20 cellular contexts compared by ENCODE assay signal in the genomic region with DNA sequence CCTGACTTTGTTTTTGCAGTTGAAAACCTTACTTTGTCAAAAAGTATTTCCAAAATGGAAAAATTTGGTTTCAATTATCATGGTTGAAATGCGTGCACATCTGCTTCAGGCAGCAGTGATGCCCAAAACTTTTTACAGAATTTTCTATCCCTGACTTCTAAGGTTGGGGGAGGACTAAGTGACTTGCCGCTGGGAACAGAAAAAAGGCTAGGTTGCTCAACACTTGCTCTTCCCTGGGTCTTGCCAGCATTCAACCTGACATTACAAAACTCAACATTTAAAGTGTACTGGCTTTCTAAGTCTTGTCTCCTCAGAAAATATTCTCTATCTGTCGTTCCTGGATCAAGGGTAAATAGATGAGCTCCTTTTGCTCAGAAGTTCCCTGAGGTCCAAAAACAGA. TPM values are rescaled to one million over a fixed set of nuclear protein-coding genes. Genes with fewer than 3 reads are reported as not detected.
A peak's percentile ranks its signal among the peaks of the same experiment; 100 is the strongest.
DNase-seq lines count a peak whose midpoint lies in the region; ATAC-seq and TF ChIP-seq lines count a peak whose summit lies in the region.
"Had no signal": no experiment of that assay in that cellular context is flagged by ENCODE, and none has a peak within 500 bp of the region (broad histone marks: within the 10 kb centered on the region; RNA-seq: fewer than 3 reads in every experiment).

No MANE protein-coding gene starts in this region.

- H3K79me2 ChIP-seq in Loucy (ENCODE audit: insufficient read depth, low read length), result peaks cover 58% of the 10 kb centered on the region

- TF ChIP-seq POLR2A in thyroid gland (IDR thresholded peaks at IDR 0.05), result no peak

- WGBS in thyroid gland, 2 donors, result 80 to 87% methylated on average over 3 of the region's 3 CpGs
- WGBS in aorta, 2 donors, result 91 to 93% methylated on average over 3 of the region's 3 CpGs

- DNase-seq in SIG-M5 treated with dmso at 0.1 percent for 504 hours (lab: John Stamatoyannopoulos, UW; ENCODE audit: unreplicated experiment), result peak; percentile 9
- no peak for DNase-seq in SIG-M5 (lab: John Stamatoyannopoulos, UW)
- DNase-seq in fibroblast of gingiva (ENCODE audit: low read depth), result peak; percentile 76
- DNase-seq in thyroid gland, result no peak
- DNase-seq in NCI-H446 (lab: John Stamatoyannopoulos, UW), result no peak
- no peak for DNase-seq in aorta
- DNase-seq: 8988T; AML-193; DMS153; EL; Kasumi-1; MV-4-11; NCI-H1417 treated with DMSO at 0.1 percent for 48 hours; NCI-H1930; NCI-H69; NK-92 treated with Interleukin-12 subunit alpha and Interleukin-12 subunit beta, amount 100 ng/mL, for 24 hours; SHP77 treated with DMSO at 0.1 percent for 48 hours had no signal

- intact Hi-C loops in thyroid gland (cut with DNase I) (no loop called here), aorta (cut with DNase I) (no loop called here)

- H4K20me1 ChIP-seq in Loucy (ENCODE audit: insufficient read depth, low read length, poor library complexity, severe bottlenecking), result no peaks in the 10 kb centered on the region

- peak overlapping the region in 2 of 3 donors; percentile 32 to 60 for H3K27ac ChIP-seq in thyroid gland
- H3K27ac ChIP-seq in aorta (ENCODE audit: low read depth in 1 of 2, low read length in 2 of 2), result no peak overlapping the region

- peaks cover 61% of the 10 kb centered on the region for H3K4me1 ChIP-seq in Loucy (ENCODE audit: insufficient read depth, low read length, poor library complexity, severe bottlenecking)
- H3K4me1 ChIP-seq in thyroid gland, result peaks cover 35 to 55% of the 10 kb centered on the region in 2 donors
- peaks cover 7 to 11% of the 10 kb centered on the region in 2 donors for H3K4me1 ChIP-seq in aorta (ENCODE audit: control insufficient read depth in 1 of 2, insufficient read depth in 2 of 2, low read length in 2 of 2)

- H3K36me3 ChIP-seq in Loucy (ENCODE audit: insufficient read depth, low read length), result no peaks in the 10 kb centered on the region
- H3K36me3 ChIP-seq in thyroid gland, result no peaks in the 10 kb centered on the region
- peaks cover 0 to 2% of the 10 kb centered on the region in 2 donors for H3K36me3 ChIP-seq in aorta (ENCODE audit: control insufficient read depth in 1 of 2, insufficient read depth in 2 of 2, low read length in 1 of 2)

- H3K27me3 ChIP-seq in Loucy (ENCODE audit: insufficient read depth, low read length, poor library complexity, severe bottlenecking) (no peaks in the 10 kb centered on the region), thyroid gland (no peaks in the 10 kb centered on the region), aorta (ENCODE audit: control insufficient read depth in 1 of 2, insufficient read depth in 2 of 2, low read length in 1 of 2) (no peaks in the 10 kb centered on the region)

- H3F3A ChIP-seq in Loucy (ENCODE audit: low read depth), result no peaks in the 10 kb centered on the region

- H3K9me3 ChIP-seq in Loucy (ENCODE audit: insufficient read depth, low read depth, low read length), result no peaks in the 10 kb centered on the region
- no peaks in the 10 kb centered on the region for H3K9me3 ChIP-seq in thyroid gland
- no peaks in the 10 kb centered on the region for H3K9me3 ChIP-seq in aorta (ENCODE audit: control insufficient read depth, low read length)

- no peak overlapping the region for H2AFZ ChIP-seq in Loucy (ENCODE audit: low read length)

- H3K4me3 ChIP-seq in Loucy (ENCODE audit: low read length, poor library complexity, severe bottlenecking), result no peak overlapping the region
- no peak overlapping the region for H3K4me3 ChIP-seq in thyroid gland (replicated peaks in 1 of 3)
- H3K4me3 ChIP-seq in aorta (ENCODE audit: low read length in 2 of 2), result no peak overlapping the region

- H3K9ac ChIP-seq in Loucy (ENCODE audit: low read depth, low read length, poor library complexity, severe bottlenecking), result no peak overlapping the region

- peak overlapping the region; percentile 86 for H3K4me2 ChIP-seq in Loucy (ENCODE audit: low read depth, low read length, poor library complexity, severe bottlenecking)

- no peaks in the 10 kb centered on the region for H3K9me2 ChIP-seq in Loucy (replicated peaks; ENCODE audit: low read depth, low read length)

- no peak for TF ChIP-seq CTCF in Loucy (conservative IDR thresholded peaks at IDR 0.05; ENCODE audit: low read length)
- TF ChIP-seq CTCF in thyroid gland (IDR thresholded peaks at IDR 0.05), result no peak

- ATAC-seq in aorta (ENCODE audit: low FRiP score) (no peak), HG02884 (IDR thresholded peaks at IDR 0.05; ENCODE audit: unreplicated experiment) (no peak)

RNA-seq across cellular contexts. Expression of a gene that starts 4.7 kb away (rescaled TPM):
- 10 to 100 TPM; 11.9 to 26.7 (median 17.9) TPM for total RNA-seq in thyroid gland
- total RNA-seq in aorta, result 10 to 100 TPM; 20.7 to 38.1 TPM
- polyA plus RNA-seq in aorta, result 1 to 10 TPM in 1 of 2 donors, under 1 TPM in 1; 0.88 to 3.2 TPM
- polyA plus RNA-seq: CD14-positive monocyte had no signal

RNA-seq across cellular contexts. Expression of a gene that starts 23.0 kb away (rescaled TPM):
- 10 to 100 TPM; 10.6 to 14.1 (median 12.4) TPM for total RNA-seq in thyroid gland
- 10 to 100 TPM; 27.0 to 31.2 TPM for total RNA-seq in aorta
- polyA plus RNA-seq in aorta, result 10 to 100 TPM; 16.5 to 24.4 TPM

Comparison
In these comparisons a context has a peak if more than half of its experiments do, and no peak if none do; other contexts are left out.
1. DNase-seq: peak in SIG-M5 treated with dmso at 0.1 percent for 504 hours (single experiment) and fibroblast of gingiva (single experiment); none in SIG-M5 (single experiment), thyroid gland (0 of 2), NCI-H446 (0 of 2) and aorta (0 of 2).
2. H3K27ac ChIP-seq: peak in thyroid gland (2 of 3); none in aorta (0 of 2).